ENCODE assay signal across 2 cellular contexts in the genomic region with DNA sequence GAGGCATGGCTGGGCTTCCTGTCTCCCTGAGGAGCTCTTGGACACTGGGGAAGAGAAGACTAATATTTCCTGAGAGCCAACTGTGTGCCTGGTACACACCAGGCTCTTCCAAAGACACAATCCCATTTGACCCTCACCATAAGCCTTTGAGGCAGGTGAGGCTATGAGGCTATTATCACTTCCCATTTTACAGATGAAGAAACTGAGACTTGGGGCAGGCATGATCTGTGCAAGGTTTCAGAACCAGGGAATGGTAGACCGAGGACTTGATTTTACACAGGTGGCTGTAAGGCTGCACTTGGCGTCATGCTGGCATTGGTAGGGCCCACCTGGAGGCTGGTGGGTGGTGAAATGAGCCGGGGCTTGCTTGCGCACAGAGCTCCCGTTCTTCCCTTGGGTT.
TF ChIP-seq lines count a peak whose summit lies in the region.

No MANE protein-coding gene starts in this region.

TF ChIP-seq in K562, 482 proteins besides CTCF, POLR2A, EP300 and RAD21 (continued from another document and continues in another):
- TF ChIP-seq CUX1 (CRISPR knock-in tag; IDR thresholded peaks at IDR 0.05) (no peak), ELF4 (CRISPR knock-in tag; IDR thresholded peaks at IDR 0.05) (no peak), WHSC1 (IDR thresholded peaks at IDR 0.05; ENCODE audit: low read length) (no peak), MXI1 (IDR thresholded peaks at IDR 0.05; ENCODE audit: low read depth, low read length) (no peak), TEAD4 (IDR thresholded peaks at IDR 0.05; ENCODE audit: low read length) (no peak), TEAD4 (CRISPR knock-in tag; IDR thresholded peaks at IDR 0.05; ENCODE audit: borderline replicate concordance) (no peak), FOXP1 (CRISPR knock-in tag; IDR thresholded peaks at IDR 0.05) (no peak), RBM25 (IDR thresholded peaks at IDR 0.05; ENCODE audit: low read depth, low read length, severe bottlenecking) (peak; percentile 71), SMARCA5 (IDR thresholded peaks at IDR 0.05) (peak; percentile 38; the same call in 1 of the 2 replicates), POLR2H (tag; IDR thresholded peaks at IDR 0.05; ENCODE audit: low read depth) (no peak), BCOR (IDR thresholded peaks at IDR 0.05) (peak; percentile 92), ADNP (tag; IDR thresholded peaks at IDR 0.05) (peak; percentile 86), KLF16 (IDR thresholded peaks at IDR 0.05) (no peak), CBX1 (IDR thresholded peaks at IDR 0.05; ENCODE audit: low read depth) (peak; percentile 14; the same call in 1 of the 2 replicates), RNF219 (CRISPR knock-in tag; IDR thresholded peaks at IDR 0.05) (no peak), NR4A1 (CRISPR knock-in tag; IDR thresholded peaks at IDR 0.05) (no peak), NR4A1 (tag; IDR thresholded peaks at IDR 0.05) (no peak), KDM5B (IDR thresholded peaks at IDR 0.05; ENCODE audit: insufficient replicate concordance, low read depth, low read length) (no peak), ZNF23 (CRISPR knock-in tag; IDR thresholded peaks at IDR 0.05) (no peak), THRB (CRISPR knock-in tag; conservative IDR thresholded peaks at IDR 0.05) (no peak)
- TF ChIP-seq, protein P1, sequence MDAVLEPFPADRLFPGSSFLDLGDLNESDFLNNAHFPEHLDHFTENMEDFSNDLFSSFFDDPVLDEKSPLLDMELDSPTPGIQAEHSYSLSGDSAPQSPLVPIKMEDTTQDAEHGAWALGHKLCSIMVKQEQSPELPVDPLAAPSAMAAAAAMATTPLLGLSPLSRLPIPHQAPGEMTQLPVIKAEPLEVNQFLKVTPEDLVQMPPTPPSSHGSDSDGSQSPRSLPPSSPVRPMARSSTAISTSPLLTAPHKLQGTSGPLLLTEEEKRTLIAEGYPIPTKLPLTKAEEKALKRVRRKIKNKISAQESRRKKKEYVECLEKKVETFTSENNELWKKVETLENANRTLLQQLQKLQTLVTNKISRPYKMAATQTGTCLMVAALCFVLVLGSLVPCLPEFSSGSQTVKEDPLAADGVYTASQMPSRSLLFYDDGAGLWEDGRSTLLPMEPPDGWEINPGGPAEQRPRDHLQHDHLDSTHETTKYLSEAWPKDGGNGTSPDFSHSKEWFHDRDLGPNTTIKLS (IDR thresholded peaks at IDR 0.05; ENCODE audit: borderline replicate concordance, low read depth) = no peak

TF ChIP-seq in liver, 16 proteins besides CTCF, POLR2A, EP300 and RAD21 (continued from another document):
- TF ChIP-seq SP1 (IDR thresholded peaks at IDR 0.05) (no peak), HNF4A (conservative IDR thresholded peaks at IDR 0.05) (no peak)
